Comparison of ENCODE assay signal across 8 cellular contexts in genomic region chr5:43602456-43602817, GRCh38.
A peak's percentile ranks its signal among the peaks of the same experiment; 100 is the strongest.
DNase-seq lines count a peak whose midpoint lies in the region; ATAC-seq and TF ChIP-seq lines count a peak whose summit lies in the region.

No MANE protein-coding gene starts in this region.

- no peaks in the 10 kb centered on the region for H3K27me3 Mint-ChIP-seq in nephron progenitor cell (ENCODE audit: low read depth, poor library complexity)

- no peak for TF ChIP-seq CTCF in foreskin fibroblast (IDR thresholded peaks at IDR 0.05; ENCODE audit: low read depth, low read length)
- TF ChIP-seq CTCF in nephron progenitor cell (IDR thresholded peaks at IDR 0.05): no peak

- peaks cover 48% of the 10 kb centered on the region for H3K4me1 Mint-ChIP-seq in nephron progenitor cell

- H3K9me3 Mint-ChIP-seq in nephron progenitor cell: peaks cover 17% of the 10 kb centered on the region

- ATAC-seq in HG03280 (IDR thresholded peaks at IDR 0.05; ENCODE audit: unreplicated experiment): peak; percentile 26

- H3K36me3 Mint-ChIP-seq in nephron progenitor cell (ENCODE audit: low read depth): peaks cover 43% of the 10 kb centered on the region

- H3K4me3 Mint-ChIP-seq in nephron progenitor cell: peak overlapping the region; percentile 85

- H3K27ac Mint-ChIP-seq in nephron progenitor cell: peak overlapping the region; percentile 96

- peak overlapping the region; percentile 80 for H3K4me3 ChIP-seq in GM08714 (ENCODE audit: low read length)
- peak overlapping the region; percentile 80 to 90 for H3K4me3 ChIP-seq in foreskin fibroblast (ENCODE audit: low read depth in 1 of 2, low read length in 2 of 2)

- DNase-seq in 8988T: peak; percentile 20
- peak; percentile 71 for DNase-seq in NCI-H526 treated with DMSO at 0.1 percent for 48 hours (lab: John Stamatoyannopoulos, UW)
- DNase-seq in activated effector memory CD4-positive, alpha-beta T cell treated with anti-CD3 and anti-CD28 coated beads, Interleukin-2, amount 50 U/mL, for 16 hours: peak; percentile 63
- DNase-seq in foreskin fibroblast: peak; percentile 27 to 67
- DNase-seq in nephron progenitor cell: peak; percentile 48
- DNase-seq in putamen (ENCODE audit: low spot score): no peak
